14 cellular contexts compared by ENCODE assay signal in the genomic region with DNA sequence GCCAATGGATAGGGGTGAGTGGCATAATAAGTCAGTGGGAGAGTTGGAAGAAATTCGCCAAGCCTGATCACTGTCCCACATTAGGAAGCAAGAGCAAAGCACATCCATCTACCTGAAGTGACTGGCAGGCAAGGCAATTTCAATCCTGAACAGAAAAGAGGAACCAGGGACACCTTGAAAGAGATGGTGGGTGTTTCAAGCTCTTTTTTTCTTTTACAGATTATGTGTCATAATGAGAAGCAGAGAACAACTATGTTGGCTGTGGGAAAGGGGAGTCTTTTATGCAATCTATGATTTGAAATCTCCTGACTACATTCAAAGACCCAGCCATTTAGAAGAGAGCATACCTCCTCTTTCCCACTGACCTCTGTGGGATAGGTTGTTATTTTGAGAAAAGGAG.
A peak's percentile ranks its signal among the peaks of the same experiment; 100 is the strongest.
DNase-seq lines count a peak whose midpoint lies in the region; ATAC-seq and TF ChIP-seq lines count a peak whose summit lies in the region.
"Had no signal": no experiment of that assay in that cellular context is flagged by ENCODE, and none has a peak within 500 bp of the region (broad histone marks: within the 10 kb centered on the region; RNA-seq: fewer than 3 reads in every experiment).

No MANE protein-coding gene starts in this region.

- H3K9me3 Mint-ChIP-seq in stimulated activated naive CD8-positive, alpha-beta T cell treated with anti-CD3 and anti-CD28 coated beads, Interleukin-15, Interleukin-2, amounts not matched to agents 100 ng/mL and 50 ng/mL, for 24 hours = no peaks in the 10 kb centered on the region
- H3K9me3 Mint-ChIP-seq in stimulated activated naive CD8-positive, alpha-beta T cell treated with anti-CD3 and anti-CD28 coated beads, Interleukin-15, amount 100 ng/mL, for 72 hours = no peaks in the 10 kb centered on the region
- H3K9me3 Mint-ChIP-seq: naive B cell had no signal

- H3K4me3 Mint-ChIP-seq in stimulated activated naive CD8-positive, alpha-beta T cell treated with anti-CD3 and anti-CD28 coated beads, Interleukin-15, Interleukin-2, amounts not matched to agents 100 ng/mL and 50 ng/mL, for 24 hours = no peak overlapping the region
- no peak overlapping the region for H3K4me3 Mint-ChIP-seq in stimulated activated naive CD8-positive, alpha-beta T cell treated with anti-CD3 and anti-CD28 coated beads, Interleukin-15, amount 100 ng/mL, for 72 hours
- H3K4me3 Mint-ChIP-seq: naive B cell had no signal

- no peaks in the 10 kb centered on the region for H3K79me2 ChIP-seq in hepatocyte

- peaks cover 20% of the 10 kb centered on the region for H3K4me1 Mint-ChIP-seq in stimulated activated naive CD8-positive, alpha-beta T cell treated with anti-CD3 and anti-CD28 coated beads, Interleukin-15, Interleukin-2, amounts not matched to agents 100 ng/mL and 50 ng/mL, for 24 hours (ENCODE audit: low read depth)
- H3K4me1 Mint-ChIP-seq in stimulated activated naive CD8-positive, alpha-beta T cell treated with anti-CD3 and anti-CD28 coated beads, Interleukin-15, amount 100 ng/mL, for 72 hours = peaks cover 8% of the 10 kb centered on the region

- no peak for TF ChIP-seq POLR2A in lower leg skin (IDR thresholded peaks at IDR 0.05)

- H3K36me3 ChIP-seq in hepatocyte (replicated peaks; ENCODE audit: insufficient read depth, low read depth) = no peaks in the 10 kb centered on the region
- H3K36me3 ChIP-seq: SJSA1, transverse colon had no signal

- TF ChIP-seq CTCF in lower leg skin (IDR thresholded peaks at IDR 0.05) (no peak), hepatocyte (IDR thresholded peaks at IDR 0.05; ENCODE audit: poor library complexity) (no peak)

- ATAC-seq in stimulated activated naive CD8-positive, alpha-beta T cell treated with anti-CD3 and anti-CD28 coated beads, Interleukin-15, amount 100 ng/mL, for 72 hours = no peak
- peak; percentile 77 for ATAC-seq in HG02610 (IDR thresholded peaks at IDR 0.05; ENCODE audit: unreplicated experiment)
- peak; percentile 71 for ATAC-seq in HG03460 (IDR thresholded peaks at IDR 0.05; ENCODE audit: unreplicated experiment)
- no peak for ATAC-seq in left colon

- no peaks in the 10 kb centered on the region for H3K27me3 Mint-ChIP-seq in stimulated activated naive CD8-positive, alpha-beta T cell treated with anti-CD3 and anti-CD28 coated beads, Interleukin-15, Interleukin-2, amounts not matched to agents 100 ng/mL and 50 ng/mL, for 24 hours
- H3K27me3 Mint-ChIP-seq in stimulated activated naive CD8-positive, alpha-beta T cell treated with anti-CD3 and anti-CD28 coated beads, Interleukin-15, amount 100 ng/mL, for 72 hours = no peaks in the 10 kb centered on the region
- H3K27me3 Mint-ChIP-seq: naive B cell had no signal

- no peak overlapping the region for H3K4me2 ChIP-seq in hepatocyte

- H3K27ac ChIP-seq in hepatocyte = no peak overlapping the region
- H3K27ac ChIP-seq: transverse colon had no signal

- intact Hi-C loops in left colon (cut with DNase I, micrococcal nuclease) = no loop called here
- intact Hi-C loops in lower leg skin (cut with DNase I; ENCODE audit: low total_unique reads) = no loop called here

- H3K9me2 ChIP-seq in hepatocyte (replicated peaks; ENCODE audit: insufficient read depth) = no peaks in the 10 kb centered on the region

- H3K4me3 ChIP-seq in lower leg skin (ENCODE audit: low read depth, poor library complexity, severe bottlenecking) (no peak overlapping the region), hepatocyte (no peak overlapping the region)
- H3K4me3 ChIP-seq: SJSA1, transverse colon had no signal

- WGBS in lower leg skin, 2 donors = 83 to 100% methylated on average over 1 of the region's 1 CpG
- WGBS in hepatocyte (ENCODE audit: low lambda C conversion rate, missing lambda C conversion rate) = 100% methylated on average over 1 of the region's 1 CpG

- no peaks in the 10 kb centered on the region for H3K4me1 ChIP-seq in hepatocyte (ENCODE audit: insufficient read depth)
- H3K4me1 ChIP-seq: transverse colon had no signal

- peak overlapping the region; percentile 22 for H3K27ac Mint-ChIP-seq in stimulated activated naive CD8-positive, alpha-beta T cell treated with anti-CD3 and anti-CD28 coated beads, Interleukin-15, Interleukin-2, amounts not matched to agents 100 ng/mL and 50 ng/mL, for 24 hours
- no peak overlapping the region for H3K27ac Mint-ChIP-seq in stimulated activated naive CD8-positive, alpha-beta T cell treated with anti-CD3 and anti-CD28 coated beads, Interleukin-15, amount 100 ng/mL, for 72 hours

- H4K20me1 ChIP-seq in hepatocyte (ENCODE audit: insufficient read depth, poor library complexity, severe bottlenecking) = no peaks in the 10 kb centered on the region

- H3K27me3 ChIP-seq in hepatocyte = no peaks in the 10 kb centered on the region
- H3K27me3 ChIP-seq: SJSA1, transverse colon had no signal

- no peaks in the 10 kb centered on the region for H3K36me3 Mint-ChIP-seq in stimulated activated naive CD8-positive, alpha-beta T cell treated with anti-CD3 and anti-CD28 coated beads, Interleukin-15, Interleukin-2, amounts not matched to agents 100 ng/mL and 50 ng/mL, for 24 hours (ENCODE audit: low read depth)
- H3K36me3 Mint-ChIP-seq: naive B cell had no signal

- H3K9me3 ChIP-seq in hepatocyte (ENCODE audit: low read depth) = no peaks in the 10 kb centered on the region
- H3K9me3 ChIP-seq: SJSA1, transverse colon had no signal

- DNase-seq in stimulated activated naive CD8-positive, alpha-beta T cell treated with anti-CD3 and anti-CD28 coated beads, Interleukin-15, amount 100 ng/mL, for 72 hours = no peak
- DNase-seq in NCI-H2107 treated with DMSO at 0.1 percent for 48 hours (lab: John Stamatoyannopoulos, UW; ENCODE audit: unreplicated experiment) = no peak
- DNase-seq in left colon = no peak
- no peak for DNase-seq in lower leg skin (ENCODE audit: low spot score in 2 of 2)
- DNase-seq in hepatocyte (ENCODE audit: low spot score) = no peak
- DNase-seq: aorta, DMS 273 treated with DMSO at 0.1 percent for 48 hours, naive B cell, NCI-H510A treated with DMSO at 0.1 percent for 48 hours, transverse colon had no signal

- H2AFZ ChIP-seq in hepatocyte = no peak overlapping the region

Comparison
In these comparisons a context has a peak if more than half of its experiments do, and no peak if none do; other contexts are left out.
1. ATAC-seq: peak in HG02610 (single experiment) and HG03460 (single experiment); none in stimulated activated naive CD8-positive, alpha-beta T cell treated with anti-CD3 and anti-CD28 coated beads, Interleukin-15, amount 100 ng/mL, for 72 hours (single experiment) and left colon (single experiment).